Comparison of ENCODE assay signal across 26 cellular contexts in the genomic region with DNA sequence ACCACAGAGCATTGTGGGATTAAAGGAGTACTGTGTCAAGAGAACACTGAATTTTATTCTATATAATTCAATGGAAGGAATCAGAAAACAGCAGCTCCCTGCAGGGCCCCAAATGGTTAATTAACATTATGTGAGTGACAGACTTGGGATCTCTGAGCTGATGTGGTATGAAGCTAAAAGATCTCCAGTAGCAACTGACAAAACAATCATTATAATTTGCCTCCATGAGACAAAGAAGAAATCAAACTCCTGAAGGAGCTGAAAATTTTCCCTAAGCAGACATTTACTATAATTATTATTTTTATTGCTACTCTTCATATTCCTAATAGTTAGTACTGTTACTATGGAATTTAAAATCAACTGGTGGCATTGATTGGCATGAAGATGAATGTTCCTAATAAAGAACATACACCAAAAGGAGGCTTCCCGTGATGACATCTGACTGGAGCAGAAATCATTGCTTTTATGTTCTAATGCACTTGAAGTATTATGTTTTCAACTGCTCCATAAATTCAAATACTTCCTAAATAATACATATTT.
"Had no signal": no experiment of that assay in that cellular context is flagged by ENCODE, and none has a peak within 500 bp of the region (broad histone marks: within the 10 kb centered on the region; RNA-seq: fewer than 3 reads in every experiment).

No MANE protein-coding gene starts in this region.

- H3K27me3 ChIP-seq: stomach, suprapubic skin, testis, thyroid gland, tibial artery, tibial nerve, transverse colon, upper lobe of left lung, upper lobe of right lung, uterus, vagina had no signal

- H3K4me1 ChIP-seq: testis, thyroid gland, tibial nerve, uterus, vagina had no signal

- ATAC-seq: stimulated activated effector memory CD8-positive, alpha-beta T cell treated with anti-CD3 and anti-CD28 coated beads, Interleukin-12 subunit alpha, Interleukin-12 subunit beta, amount 100 ng/mL, for 72 hours; stimulated activated memory B cell treated with anti-CD40 and anti-IgM and Interleukin-4, amounts not matched to agents 10 μg/mL and 1 μg/mL and 100 μg/mL, for 72 hours; stimulated activated naive B cell treated with anti-CD40 and anti-IgM and Interleukin-4, amounts not matched to agents 10 μg/mL and 1 μg/mL and 100 μg/mL, for 72 hours; stimulated activated naive CD8-positive, alpha-beta T cell treated with anti-CD3 and anti-CD28 coated beads, Interleukin-15, amount 100 ng/mL, for 72 hours; stimulated activated naive CD8-positive, alpha-beta T cell treated with anti-CD3 and anti-CD28 coated beads, Interleukin-15, Interleukin-2, amounts not matched to agents 100 U/mL and 50 U/mL, for 24 hours; upper lobe of right lung had no signal

- DNase-seq: stimulated activated CD4-positive, alpha-beta T cell treated with anti-CD3 and anti-CD28 coated beads, Interleukin-2, amount 100 ng/mL, for 48 hours; stimulated activated CD4-positive, alpha-beta T cell treated with anti-CD3 and anti-CD28 coated beads, Interleukin-4, amount 100 ng/mL, for 1 hour; stimulated activated CD4-positive, alpha-beta T cell treated with anti-CD3 and anti-CD28 coated beads, Interleukin-4, amount 100 ng/mL, for 24 hours; stimulated activated CD4-positive, alpha-beta T cell treated with anti-CD3 and anti-CD28 coated beads, Interleukin-4, amount 100 ng/mL, for 4 hours; stimulated activated CD8-positive, alpha-beta memory T cell treated with anti-CD3 and anti-CD28 coated beads, Interleukin-4, amount 100 ng/mL, for 48 hours; stimulated activated naive B cell treated with anti-CD40 and anti-IgM and Interleukin-4, amounts not matched to agents 10 μg/mL and 1 μg/mL and 100 μg/mL, for 72 hours; stimulated activated naive CD4-positive, alpha-beta T cell; stimulated activated naive CD4-positive, alpha-beta T cell treated with Interleukin-2 at 50 U/mL for 16 hours; stimulated activated naive CD8-positive, alpha-beta T cell treated with anti-CD3 and anti-CD28 coated beads, Interleukin-15, amount 100 ng/mL, for 72 hours; stimulated activated naive CD8-positive, alpha-beta T cell treated with anti-CD3 and anti-CD28 coated beads, Interleukin-15, Interleukin-2, amounts not matched to agents 100 U/mL and 50 U/mL, for 24 hours; stomach; substantia nigra; testis; thyroid gland; tibial artery; transverse colon; trophoblast cell; upper lobe of left lung; upper lobe of right lung; uterus had no signal

- H3K9me3 ChIP-seq: stomach, suprapubic skin, testis, thyroid gland, tibial artery, transverse colon, upper lobe of left lung, upper lobe of right lung, uterus, vagina had no signal

- H3K4me3 ChIP-seq: stomach, suprapubic skin, testis, thoracic aorta, thyroid gland, tibial artery, tibial nerve, transverse colon, upper lobe of left lung, upper lobe of right lung, uterus, vagina had no signal

- H3K27ac ChIP-seq: stomach, suprapubic skin, testis, thoracic aorta, thyroid gland, tibial artery, tibial nerve, transverse colon, upper lobe of left lung, upper lobe of right lung, uterus, vagina had no signal

- H3K36me3 ChIP-seq: stomach, suprapubic skin, thoracic aorta, thyroid gland, tibial artery, tibial nerve, transverse colon, upper lobe of left lung, upper lobe of right lung, uterus, vagina had no signal
